Comparison of ENCODE assay signal across 30 cellular contexts in genomic region chr2:390959-391358, GRCh38.
"Had no signal": no experiment of that assay in that cellular context is flagged by ENCODE, and none has a peak within 500 bp of the region (broad histone marks: within the 10 kb centered on the region; RNA-seq: fewer than 3 reads in every experiment).

No MANE protein-coding gene starts in this region.

- H3K4me1 ChIP-seq: ascending aorta, breast epithelium, colonic mucosa, esophagus muscularis mucosa, gastrocnemius medialis had no signal

- H3K9me3 Mint-ChIP-seq: activated B cell treated with CpG ODN at 0.5 μM for 24 hours; activated naive CD8-positive, alpha-beta T cell treated with anti-CD3 and anti-CD28 coated beads, Interleukin-2, amount 10 ng/mL, durations not matched to agents 7 days and 5 days; activated T-cell treated with anti-CD3 and anti-CD28 coated beads, Interleukin-2, amount 50 U/mL, for 24 hours had no signal

- DNase-seq: activated B cell treated with CpG ODN at 0.5 μM for 24 hours; activated CD4-positive, alpha-beta memory T cell treated with anti-CD3 and anti-CD28 coated beads, Interleukin-2, amount 10 ng/mL, durations not matched to agents 7 days and 5 days; activated CD4-positive, alpha-beta T cell treated with anti-CD3 and anti-CD28 coated beads for 48 hours; activated CD8-positive, alpha-beta memory T cell treated with anti-CD3 and anti-CD28 coated beads, Interleukin-2, amount 50 U/mL, for 48 hours; activated gamma-delta T cell; activated naive CD4-positive, alpha-beta T cell; activated naive CD4-positive, alpha-beta T cell treated with anti-CD3 and anti-CD28 coated beads, Interleukin-2, amount 10 ng/mL, durations not matched to agents 7 days and 5 days; activated naive CD8-positive, alpha-beta T cell treated with anti-CD3 and anti-CD28 coated beads, Interleukin-2, amount 10 ng/mL, durations not matched to agents 7 days and 5 days; activated T-cell treated with anti-CD3 and anti-CD28 coated beads, Interleukin-2, amount 50 U/mL, for 24 hours; activated T-cell treated with anti-CD3 and anti-CD28 coated beads, Interleukin-2, amount 50 U/mL, for 72 hours; central memory CD4-positive, alpha-beta T cell; cerebellar nuclear complex; colonic mucosa; effector CD8-positive, alpha-beta T cell; erythroblast; gastrocnemius medialis; glutamatergic neuron; T-helper 1 cell; T-helper 17 cell; T1000; WERI-Rb-1 had no signal

- H3K4me3 ChIP-seq: ascending aorta, breast epithelium, cardiac muscle cell, colonic mucosa, esophagus muscularis mucosa, gastrocnemius medialis had no signal

- H3K27me3 ChIP-seq: ascending aorta, breast epithelium, cardiac muscle cell, colonic mucosa, foreskin keratinocyte, gastrocnemius medialis had no signal

- H3K9me3 ChIP-seq: ascending aorta, breast epithelium, colonic mucosa, esophagus muscularis mucosa, gastrocnemius medialis had no signal

- H3K36me3 Mint-ChIP-seq: activated naive CD4-positive, alpha-beta T cell treated with anti-CD3 and anti-CD28 coated beads, Interleukin-2, amount 50 U/mL, for 72 hours; activated naive CD8-positive, alpha-beta T cell treated with anti-CD3 and anti-CD28 coated beads, Interleukin-2, amount 10 ng/mL, durations not matched to agents 7 days and 5 days; brain had no signal

- H3K4me3 Mint-ChIP-seq: activated B cell treated with CpG ODN at 0.5 μM for 24 hours; activated CD4-positive, alpha-beta memory T cell treated with anti-CD3 and anti-CD28 coated beads, Interleukin-2, amount 10 ng/mL, durations not matched to agents 7 days and 5 days; activated naive CD4-positive, alpha-beta T cell treated with anti-CD3 and anti-CD28 coated beads, Interleukin-2, amount 10 ng/mL, durations not matched to agents 7 days and 5 days; activated naive CD8-positive, alpha-beta T cell treated with anti-CD3 and anti-CD28 coated beads, Interleukin-2, amount 10 ng/mL, durations not matched to agents 7 days and 5 days; activated T-cell treated with anti-CD3 and anti-CD28 coated beads, Interleukin-2, amount 50 U/mL, for 24 hours; activated T-cell treated with anti-CD3 and anti-CD28 coated beads, Interleukin-2, amount 50 U/mL, for 72 hours; brain; T-helper 17 cell; T-helper 2 cell treated with Interferon-gamma antibody and Interleukin-4, amounts not matched to agents 5 μg/mL and 100 μg/mL, for 36 hours had no signal

- ATAC-seq: activated CD4-positive, CD25-positive, alpha-beta regulatory T cell treated with anti-CD3 and anti-CD28 coated beads, Interleukin-2, amount 50 U/mL, for 24 hours; activated naive CD4-positive, alpha-beta T cell treated with anti-CD3 and anti-CD28 coated beads, Interleukin-2, amount 50 U/mL, for 72 hours; activated T-cell treated with anti-CD3 and anti-CD28 coated beads, Interleukin-2, amount 50 U/mL, for 72 hours; gastrocnemius medialis; T-helper 17 cell had no signal

- H3K27me3 Mint-ChIP-seq: activated B cell treated with CpG ODN at 0.5 μM for 24 hours; activated CD4-positive, alpha-beta memory T cell treated with anti-CD3 and anti-CD28 coated beads, Interleukin-2, amount 10 ng/mL, durations not matched to agents 7 days and 5 days; activated naive CD8-positive, alpha-beta T cell treated with anti-CD3 and anti-CD28 coated beads, Interleukin-2, amount 10 ng/mL, durations not matched to agents 7 days and 5 days; brain had no signal

- H3K27ac Mint-ChIP-seq: activated B cell treated with CpG ODN at 0.5 μM for 24 hours; activated CD4-positive, alpha-beta memory T cell treated with anti-CD3 and anti-CD28 coated beads, Interleukin-2, amount 10 ng/mL, durations not matched to agents 7 days and 5 days; activated naive CD4-positive, alpha-beta T cell treated with anti-CD3 and anti-CD28 coated beads, Interleukin-2, amount 10 ng/mL, durations not matched to agents 7 days and 5 days; activated naive CD4-positive, alpha-beta T cell treated with anti-CD3 and anti-CD28 coated beads, Interleukin-2, amount 50 U/mL, for 72 hours; activated naive CD8-positive, alpha-beta T cell treated with anti-CD3 and anti-CD28 coated beads, Interleukin-2, amount 10 ng/mL, durations not matched to agents 7 days and 5 days; activated T-cell treated with anti-CD3 and anti-CD28 coated beads, Interleukin-2, amount 50 U/mL, for 24 hours; activated T-cell treated with anti-CD3 and anti-CD28 coated beads, Interleukin-2, amount 50 U/mL, for 72 hours; T-helper 17 cell; T-helper 2 cell treated with Interferon-gamma antibody and Interleukin-4, amounts not matched to agents 5 μg/mL and 100 μg/mL, for 36 hours had no signal

- H3K36me3 ChIP-seq: ascending aorta, breast epithelium, cardiac muscle cell, colonic mucosa, esophagus muscularis mucosa, gastrocnemius medialis, WERI-Rb-1 had no signal

- H3K27ac ChIP-seq: ascending aorta, breast epithelium, cardiac muscle cell, colonic mucosa, esophagus muscularis mucosa, foreskin keratinocyte, gastrocnemius medialis, WERI-Rb-1 had no signal
